Comparison of ENCODE assay signal across 21 cellular contexts in the genomic region with DNA sequence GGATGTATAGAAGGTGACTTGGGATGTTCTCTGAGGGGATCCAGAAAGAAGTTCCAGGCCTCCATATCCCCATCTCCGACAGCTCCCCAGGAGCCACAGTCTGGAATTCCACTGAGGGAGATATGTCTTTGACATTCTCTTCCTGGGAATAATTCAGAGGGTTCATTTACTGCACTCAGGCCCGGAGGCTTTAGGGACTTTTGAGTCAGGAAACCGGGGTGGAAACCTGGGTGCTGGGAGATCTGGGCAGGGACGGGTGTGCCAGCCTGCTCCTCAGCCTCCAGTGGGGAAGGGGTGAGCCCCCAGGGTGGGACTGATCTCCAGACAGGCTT.
DNase-seq lines count a peak whose midpoint lies in the region; ATAC-seq and TF ChIP-seq lines count a peak whose summit lies in the region.
"Had no signal": no experiment of that assay in that cellular context is flagged by ENCODE, and none has a peak within 500 bp of the region (broad histone marks: within the 10 kb centered on the region; RNA-seq: fewer than 3 reads in every experiment).

No MANE protein-coding gene starts in this region.

- H3K4me1 ChIP-seq in Peyer's patch = peaks cover 0 to 16% (median 3%) of the 10 kb centered on the region in 4 donors
- H3K4me1 ChIP-seq in lower lobe of right lung = peaks cover 17% of the 10 kb centered on the region
- H3K4me1 ChIP-seq in sigmoid colon = peaks cover 0 to 24% (median 21%) of the 10 kb centered on the region in 4 donors

- H3K4me3 Mint-ChIP-seq in CD14-positive monocyte = no peak overlapping the region
- H3K4me3 Mint-ChIP-seq: activated naive CD8-positive, alpha-beta T cell treated with anti-CD3 and anti-CD28 coated beads, Interleukin-2, amount 10 ng/mL, durations not matched to agents 7 days and 5 days; GM23338; stimulated activated naive CD8-positive, alpha-beta T cell treated with anti-CD3 and anti-CD28 coated beads, Interleukin-15, amount 100 ng/mL, for 72 hours had no signal

- TF ChIP-seq POLR2A in Peyer's patch (IDR thresholded peaks at IDR 0.05) (no peak), sigmoid colon (IDR thresholded peaks at IDR 0.05) (no peak)

- H3K9me3 ChIP-seq in Peyer's patch (no peaks in the 10 kb centered on the region), lower lobe of right lung (no peaks in the 10 kb centered on the region), sigmoid colon (no peaks in the 10 kb centered on the region), MG63 (no peaks in the 10 kb centered on the region)
- H3K9me3 ChIP-seq: BLaER1 treated with 17β-estradiol and CSF1 and Interleukin-3, amounts not matched to agents 10 nM and 100 nM; body of pancreas; colonic mucosa had no signal

- H3K36me3 ChIP-seq in Peyer's patch = no peaks in the 10 kb centered on the region
- H3K36me3 ChIP-seq in lower lobe of right lung = no peaks in the 10 kb centered on the region
- H3K36me3 ChIP-seq in sigmoid colon = no peaks in the 10 kb centered on the region
- peaks cover 34% of the 10 kb centered on the region for H3K36me3 ChIP-seq in MG63
- H3K36me3 ChIP-seq: BLaER1 treated with 17β-estradiol and CSF1 and Interleukin-3, amounts not matched to agents 10 nM and 100 nM; colonic mucosa had no signal

- H3K27me3 Mint-ChIP-seq in CD14-positive monocyte (ENCODE audit: low read depth in 3 of 3) = peaks cover 8 to 22% (median 18%) of the 10 kb centered on the region in 3 donors

- H3K27ac ChIP-seq in Peyer's patch (no peak overlapping the region), lower lobe of right lung (peak overlapping the region; percentile 14), sigmoid colon (peak overlapping the region; percentile 55 to 58 (median 57))
- H3K27ac ChIP-seq: BLaER1 treated with 17β-estradiol and CSF1 and Interleukin-3, amounts not matched to agents 10 nM and 100 nM; body of pancreas; colonic mucosa; SK-N-MC had no signal

- ATAC-seq in lower lobe of right lung = no peak
- no peak for ATAC-seq in GM19023 (IDR thresholded peaks at IDR 0.05; ENCODE audit: unreplicated experiment)
- ATAC-seq: body of pancreas; GM23338; stimulated activated naive CD8-positive, alpha-beta T cell treated with anti-CD3 and anti-CD28 coated beads, Interleukin-15, amount 100 ng/mL, for 72 hours had no signal

- WGBS in sigmoid colon, 2 donors = 91 to 93% methylated on average over 4 of the region's 4 CpGs

- no peaks in the 10 kb centered on the region for H3K9me3 Mint-ChIP-seq in CD14-positive monocyte
- H3K9me3 Mint-ChIP-seq: activated naive CD8-positive, alpha-beta T cell treated with anti-CD3 and anti-CD28 coated beads, Interleukin-2, amount 10 ng/mL, durations not matched to agents 7 days and 5 days; GM23338; stimulated activated naive CD8-positive, alpha-beta T cell treated with anti-CD3 and anti-CD28 coated beads, Interleukin-15, amount 100 ng/mL, for 72 hours had no signal

- no peak for TF ChIP-seq EP300 in sigmoid colon (IDR thresholded peaks at IDR 0.05)

- no peak overlapping the region for H3K4me3 ChIP-seq in Peyer's patch
- no peak overlapping the region for H3K4me3 ChIP-seq in lower lobe of right lung
- no peak overlapping the region for H3K4me3 ChIP-seq in sigmoid colon
- H3K4me3 ChIP-seq in MG63 = no peak overlapping the region
- H3K4me3 ChIP-seq: BLaER1 treated with 17β-estradiol and CSF1 and Interleukin-3, amounts not matched to agents 10 nM and 100 nM; body of pancreas; colonic mucosa; GM23338; SK-N-MC had no signal

- H3K27me3 ChIP-seq in Peyer's patch (no peaks in the 10 kb centered on the region), lower lobe of right lung (ENCODE audit: low read depth) (no peaks in the 10 kb centered on the region), sigmoid colon (no peaks in the 10 kb centered on the region), MG63 (no peaks in the 10 kb centered on the region)
- H3K27me3 ChIP-seq: body of pancreas, colonic mucosa had no signal

- no peak for TF ChIP-seq CTCF in CD14-positive monocyte (IDR thresholded peaks at IDR 0.05)
- no peak for TF ChIP-seq CTCF in Peyer's patch (IDR thresholded peaks at IDR 0.05)
- TF ChIP-seq CTCF in lower lobe of right lung (IDR thresholded peaks at IDR 0.05) = no peak
- TF ChIP-seq CTCF in sigmoid colon (IDR thresholded peaks at IDR 0.05) = no peak

- peaks cover 20% of the 10 kb centered on the region for H3K4me1 Mint-ChIP-seq in CD14-positive monocyte

- H3K36me3 Mint-ChIP-seq in CD14-positive monocyte = peaks cover 17 to 22% of the 10 kb centered on the region in 2 donors
- H3K36me3 Mint-ChIP-seq: activated naive CD8-positive, alpha-beta T cell treated with anti-CD3 and anti-CD28 coated beads, Interleukin-2, amount 10 ng/mL, durations not matched to agents 7 days and 5 days had no signal

- intact Hi-C loops in CD14-positive monocyte (cut with micrococcal nuclease) = loop anchor here (2.0 to 5.0 kb wide), 6 partner anchors 47 to 247 kb away; no protein-coding TSS in a partner anchor
- intact Hi-C loops in lower lobe of right lung (cut with DNase I) = loop anchor here (5.0 to 10.0 kb wide), 2 partner anchors 55 to 247 kb away; no protein-coding TSS in a partner anchor
- intact Hi-C loops in sigmoid colon (cut with DNase I) = loop anchor here (2.0 to 5.0 kb wide), 3 partner anchors 75 to 347 kb away; a partner anchor contains a TSS

- no peak overlapping the region for H3K27ac Mint-ChIP-seq in CD14-positive monocyte
- H3K27ac Mint-ChIP-seq: activated naive CD8-positive, alpha-beta T cell treated with anti-CD3 and anti-CD28 coated beads, Interleukin-2, amount 10 ng/mL, durations not matched to agents 7 days and 5 days; GM23338; stimulated activated naive CD8-positive, alpha-beta T cell treated with anti-CD3 and anti-CD28 coated beads, Interleukin-15, amount 100 ng/mL, for 72 hours had no signal

- DNase-seq in CD14-positive monocyte (ENCODE audit: low spot score) (peak; percentile 17), Peyer's patch (peak in 2 of 3 donors; percentile 21 to 35), lower lobe of right lung (no peak), sigmoid colon (no peak), MG63 (no peak), DMS 273 treated with DMSO at 0.1 percent for 48 hours (lab: John Stamatoyannopoulos, UW) (no peak)
- DNase-seq in stimulated activated CD8-positive, alpha-beta memory T cell treated with anti-CD3 and anti-CD28 coated beads, Interleukin-4, amount 100 ng/mL, for 48 hours = no peak
- DNase-seq: activated CD4-positive, alpha-beta T cell treated with anti-CD3 and anti-CD28 coated beads, Interleukin-2, amount 50 U/mL, for 1 hour; activated effector memory CD4-positive, alpha-beta T cell treated with Interleukin-2 at 50 U/mL for 16 hours; activated naive CD8-positive, alpha-beta T cell treated with anti-CD3 and anti-CD28 coated beads, Interleukin-2, amount 10 ng/mL, durations not matched to agents 7 days and 5 days; body of pancreas; NCI-H2107; NCI-H510A; stimulated activated CD4-positive, alpha-beta T cell treated with anti-CD3 and anti-CD28 coated beads, Interleukin-4, amount 100 ng/mL, for 4 hours; stimulated activated naive CD8-positive, alpha-beta T cell treated with anti-CD3 and anti-CD28 coated beads, Interleukin-15, amount 100 ng/mL, for 72 hours; T-helper 9 cell had no signal

Comparison
In these comparisons a context has a peak if more than half of its experiments do, and no peak if none do; other contexts are left out.
1. DNase-seq: peak in CD14-positive monocyte (single experiment) and Peyer's patch (2 of 3); none in lower lobe of right lung (single experiment), sigmoid colon (single experiment), stimulated activated CD8-positive, alpha-beta memory T cell treated with anti-CD3 and anti-CD28 coated beads, Interleukin-4, amount 100 ng/mL, for 48 hours (single experiment), MG63 (single experiment) and DMS 273 treated with DMSO at 0.1 percent for 48 hours (single experiment).
2. H3K27ac ChIP-seq: peak in lower lobe of right lung (single experiment) and sigmoid colon (4 of 4); none in Peyer's patch (0 of 4).